Comparison of ENCODE assay signal across 8 cellular contexts in the genomic region with DNA sequence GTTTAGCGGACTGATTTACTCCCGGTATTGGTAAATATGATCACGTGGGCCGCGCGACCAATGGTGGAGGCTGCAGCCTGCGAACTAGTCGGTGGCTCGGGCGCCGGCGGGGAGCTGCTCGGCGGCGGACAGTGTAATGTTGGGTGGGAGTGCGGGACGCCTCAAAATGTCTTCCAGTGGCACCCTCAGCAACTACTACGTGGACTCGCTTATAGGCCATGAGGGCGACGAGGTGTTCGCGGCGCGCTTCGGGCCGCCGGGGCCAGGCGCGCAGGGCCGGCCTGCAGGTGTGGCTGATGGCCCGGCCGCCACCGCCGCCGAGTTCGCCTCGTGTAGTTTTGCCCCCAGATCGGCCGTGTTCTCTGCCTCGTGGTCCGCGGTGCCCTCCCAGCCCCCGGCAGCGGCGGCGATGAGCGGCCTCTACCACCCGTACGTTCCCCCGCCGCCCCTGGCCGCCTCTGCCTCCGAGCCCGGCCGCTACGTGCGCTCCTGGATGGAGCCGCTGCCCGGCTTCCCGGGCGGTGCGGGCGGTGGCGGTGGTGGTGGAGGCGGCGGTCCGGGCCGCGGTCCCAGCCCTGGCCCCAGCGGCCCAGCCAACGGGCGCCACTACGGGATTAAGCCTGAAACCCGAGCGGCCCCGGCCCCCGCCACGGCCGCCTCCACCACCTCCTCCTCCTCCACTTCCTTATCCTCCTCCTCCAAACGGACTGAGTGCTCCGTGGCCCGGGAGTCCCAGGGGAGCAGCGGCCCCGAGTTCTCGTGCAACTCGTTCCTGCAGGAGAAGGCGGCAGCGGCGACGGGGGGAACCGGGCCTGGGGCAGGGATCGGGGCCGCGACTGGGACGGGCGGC. TPM values are rescaled to one million over a fixed set of nuclear protein-coding genes. Genes with fewer than 3 reads are reported as not detected.
DNase-seq lines count a peak whose midpoint lies in the region; ATAC-seq and TF ChIP-seq lines count a peak whose summit lies in the region.

HOXD9 (plus strand) TSS at position 87 of the 850 bp plus-strand sequence; CDS start at position 137, 50 bp downstream.

- H3K9me3 ChIP-seq in body of pancreas (no peaks in the 10 kb centered on the region), lower lobe of right lung (no peaks in the 10 kb centered on the region), tibial artery (no peaks in the 10 kb centered on the region)

- 4 to 7% methylated on average over 46 to 87 of the region's 97 CpGs for WGBS in body of pancreas, 2 donors

- TF ChIP-seq CTCF in body of pancreas (IDR thresholded peaks at IDR 0.05) = no peak
- no peak for TF ChIP-seq CTCF in lower lobe of right lung (IDR thresholded peaks at IDR 0.05)
- no peak for TF ChIP-seq CTCF in tibial artery (IDR thresholded peaks at IDR 0.05)

- H3K4me1 ChIP-seq in body of pancreas = peaks cover 14% of the 10 kb centered on the region
- H3K4me1 ChIP-seq in lower lobe of right lung = peaks cover 13% of the 10 kb centered on the region
- H3K4me1 ChIP-seq in tibial artery = peaks cover 0 to 24% (median 19%) of the 10 kb centered on the region in 4 donors

- intact Hi-C loops in Right ventricle myocardium inferior (cut with DNase I) = no loop called here
- intact Hi-C loops in cardiac septum (cut with DNase I) = no loop called here
- intact Hi-C loops in body of pancreas (cut with DNase I) = loop anchor here (10.0 kb wide), 1 partner anchor 692 kb away; no protein-coding TSS in a partner anchor
- intact Hi-C loops in lower lobe of right lung (cut with DNase I) = no loop called here
- intact Hi-C loops in tibial artery (cut with DNase I; ENCODE audit: low total_unique reads) = no loop called here

- H3K27ac ChIP-seq in body of pancreas (no peak within 1 kb of the TSS), lower lobe of right lung (no peak within 1 kb of the TSS), tibial artery (peak within 1 kb of the TSS; percentile 41 to 54)

- H3K36me3 ChIP-seq in body of pancreas (replicated peaks in 1 of 2; ENCODE audit: insufficient read depth in 1 of 2, low read depth in 2 of 2) (no peaks in the 10 kb centered on the region), lower lobe of right lung (no peaks in the 10 kb centered on the region), tibial artery (no peaks in the 10 kb centered on the region)

- no peak for TF ChIP-seq POLR2A in body of pancreas (IDR thresholded peaks at IDR 0.05)

- H3K27me3 ChIP-seq in body of pancreas (peaks cover 0 to 54% of the 10 kb centered on the region in 2 donors), lower lobe of right lung (ENCODE audit: low read depth) (peaks cover 98% of the 10 kb centered on the region), tibial artery (peaks cover 8 to 85% of the 10 kb centered on the region in 2 donors)

- DNase-seq in Right ventricle myocardium inferior (ENCODE audit: missing footprints) (peak; percentile 80), cardiac septum (ENCODE audit: low spot score) (no peak), body of pancreas (peak in 1 of 4 donors; percentile 43), lower lobe of right lung (no peak), tibial artery (peak in 1 of 2 donors; percentile 76), glomerular visceral epithelial cell (ENCODE audit: extremely low spot score) (no peak)

- ATAC-seq in Right ventricle myocardium inferior (no peak), body of pancreas (peak; percentile 39), lower lobe of right lung (peak in 1 of 2 donors; percentile 27), HG03571 (IDR thresholded peaks at IDR 0.05; ENCODE audit: unreplicated experiment) (no peak), GM21367 (IDR thresholded peaks at IDR 0.05; ENCODE audit: unreplicated experiment) (no peak)

- H3K4me3 ChIP-seq in body of pancreas (peak within 1 kb of the TSS in 1 of 2 donors; percentile 8), lower lobe of right lung (peak within 1 kb of the TSS; percentile 41), tibial artery (peak within 1 kb of the TSS; percentile 51 to 57)

RNA-seq across cellular contexts. Expression of gene HOXD9, which starts in this region (rescaled TPM):
- total RNA-seq in Right ventricle myocardium inferior = not detected
- total RNA-seq in cardiac septum = not detected
- total RNA-seq in body of pancreas = 1 to 10 TPM in 1 of 2 donors, under 1 TPM in 1; 0.33 to 1.6 TPM
- total RNA-seq in lower lobe of right lung = 0.86 TPM

Comparison
In these comparisons a context has a peak if more than half of its experiments do, and no peak if none do; other contexts are left out.
1. Peak in DNase-seq in Right ventricle myocardium inferior; RNA of the gene not detected or under 1 TPM.
2. H3K27ac ChIP-seq: peak in tibial artery (2 of 2); none in body of pancreas (0 of 4) and lower lobe of right lung (single experiment).